In genomic region chr17:28335959-28336871, GRCh38 we compare ENCODE assay signal across 8 cellular contexts. TPM values are rescaled to one million over a fixed set of nuclear protein-coding genes. Genes with fewer than 3 reads are reported as not detected.
DNase-seq lines count a peak whose midpoint lies in the region; ATAC-seq and TF ChIP-seq lines count a peak whose summit lies in the region.

No MANE protein-coding gene starts in this region.

- ATAC-seq in GM21367 (IDR thresholded peaks at IDR 0.05; ENCODE audit: unreplicated experiment) = no peak

- TF ChIP-seq CTCF in HL-60 (IDR thresholded peaks at IDR 0.05; ENCODE audit: insufficient read depth, low read length) (no peak), Peyer's patch (IDR thresholded peaks at IDR 0.05) (no peak), brain microvascular endothelial cell (IDR thresholded peaks at IDR 0.05; ENCODE audit: low read depth, low read length, missing control alignments) (no peak)

- H3K36me3 ChIP-seq in Peyer's patch = peaks cover 0 to 24% (median 0%) of the 10 kb centered on the region in 3 donors
- H3K36me3 ChIP-seq in brain microvascular endothelial cell (replicated peaks) = peaks cover 19% of the 10 kb centered on the region

- no peaks in the 10 kb centered on the region for H3K9me3 ChIP-seq in Peyer's patch

- in situ Hi-C loops in brain microvascular endothelial cell (cut with HindIII; ENCODE audit: low pct_ligation_motif_present, low sequenced_read_pairs) = no loop called here

- peak overlapping the region; percentile 46 for H3K27ac ChIP-seq in HL-60 (replicated peaks)
- peak overlapping the region; percentile 84 to 95 (median 88) for H3K27ac ChIP-seq in Peyer's patch
- peak overlapping the region; percentile 96 for H3K27ac ChIP-seq in brain microvascular endothelial cell

- peak; percentile 32 for DNase-seq in COLO829 (ENCODE audit: low spot score)
- DNase-seq in HL-60 (ENCODE audit: low read depth in 1 of 2, low spot score in 1 of 2) = peak in 1 of 2 experiments; percentile 10
- DNase-seq in Peyer's patch = peak in 1 of 3 donors; percentile 63
- DNase-seq in brain microvascular endothelial cell = peak; percentile 89
- DNase-seq in iPS-NIHi7 (ENCODE audit: extremely low spot score) = peak; percentile 72
- peak; percentile 60 for DNase-seq in skeletal muscle cell (ENCODE audit: low read depth)
- DNase-seq in mesenteric fat pad (ENCODE audit: low spot score) = no peak

- H3K27me3 ChIP-seq in HL-60 (ENCODE audit: insufficient read depth, poor library complexity, severe bottlenecking) = no peaks in the 10 kb centered on the region
- H3K27me3 ChIP-seq in Peyer's patch = no peaks in the 10 kb centered on the region
- no peaks in the 10 kb centered on the region for H3K27me3 ChIP-seq in brain microvascular endothelial cell (replicated peaks)

- peak in 1 of 2 donors; percentile 9 for TF ChIP-seq POLR2A in Peyer's patch (IDR thresholded peaks at IDR 0.05)

- peaks cover 0 to 33% (median 6%) of the 10 kb centered on the region in 4 donors for H3K4me1 ChIP-seq in Peyer's patch

- H3K4me3 ChIP-seq in HL-60 (replicated peaks; ENCODE audit: insufficient read depth, low read length) (peak overlapping the region; percentile 97), Peyer's patch (peak overlapping the region; percentile 80 to 91 (median 90)), brain microvascular endothelial cell (ENCODE audit: low read depth, low read length) (peak overlapping the region; percentile 91), skeletal muscle cell (ENCODE audit: low read depth, low read length) (peak overlapping the region; percentile 96)

RNA-seq across cellular contexts. Expression of gene TNFAIP1, which starts 0.7 kb away (rescaled TPM):
- 10 to 100 TPM; 28.9 to 36.3 (median 31.1) TPM for total RNA-seq in Peyer's patch
- total RNA-seq in mesenteric fat pad = 61.3 TPM

RNA-seq across cellular contexts. Expression of gene IFT20, which starts 0.9 kb away (rescaled TPM):
- 10 to 100 TPM; 34.7 to 69.7 (median 62.0) TPM for total RNA-seq in Peyer's patch
- total RNA-seq in mesenteric fat pad = 31.3 TPM

RNA-seq across cellular contexts. Expression of gene TMEM97, which starts 17.2 kb away (rescaled TPM):
- total RNA-seq in Peyer's patch (1 to 10 TPM; 7.7 to 8.9 (median 8.1) TPM), mesenteric fat pad (3.1 TPM)

RNA-seq across cellular contexts. Expression of gene POLDIP2, which starts 21.1 kb away (rescaled TPM):
- 10 to 100 TPM; 49.5 to 87.2 (median 79.0) TPM for total RNA-seq in Peyer's patch
- total RNA-seq in mesenteric fat pad = 79.3 TPM

RNA-seq across cellular contexts. Expression of gene SEBOX, which starts 28.8 kb away (rescaled TPM):
- total RNA-seq in Peyer's patch = not detected
- total RNA-seq in mesenteric fat pad = not detected

Comparison
In these comparisons a context has a peak if more than half of its experiments do, and no peak if none do; other contexts are left out.
1. H3K27ac ChIP-seq: peak in every context shown above with its lines; median percentile 96 in brain microvascular endothelial cell; 88 in Peyer's patch; 46 in HL-60.